ENCODE assay signal across 9 cellular contexts in genomic region chr5:32916648-32917047, GRCh38.
A peak's percentile ranks its signal among the peaks of the same experiment; 100 is the strongest.
DNase-seq lines count a peak whose midpoint lies in the region; ATAC-seq and TF ChIP-seq lines count a peak whose summit lies in the region.
"Had no signal": no experiment of that assay in that cellular context is flagged by ENCODE, and none has a peak within 500 bp of the region (broad histone marks: within the 10 kb centered on the region; RNA-seq: fewer than 3 reads in every experiment).

No MANE protein-coding gene starts in this region.

- H3K9me3 Mint-ChIP-seq in effector memory CD8-positive, alpha-beta T cell = peaks cover 6 to 7% of the 10 kb centered on the region in 2 donors
- H3K9me3 Mint-ChIP-seq in activated naive CD4-positive, alpha-beta T cell treated with anti-CD3 and anti-CD28 coated beads for 36 hours = peaks cover 4% of the 10 kb centered on the region

- H3K4me3 Mint-ChIP-seq in effector memory CD8-positive, alpha-beta T cell = no peak overlapping the region
- no peak overlapping the region for H3K4me3 Mint-ChIP-seq in activated naive CD4-positive, alpha-beta T cell treated with anti-CD3 and anti-CD28 coated beads for 36 hours

- no peaks in the 10 kb centered on the region for H3K36me3 ChIP-seq in BE2C
- H3K36me3 ChIP-seq in adipocyte (ENCODE audit: control insufficient read depth, insufficient read depth, low read length, severe bottlenecking) = no peaks in the 10 kb centered on the region

- no peak overlapping the region for H3K27ac Mint-ChIP-seq in effector memory CD8-positive, alpha-beta T cell
- H3K27ac Mint-ChIP-seq in activated naive CD4-positive, alpha-beta T cell treated with anti-CD3 and anti-CD28 coated beads for 36 hours = no peak overlapping the region

- H3K9me3 ChIP-seq in BE2C (no peaks in the 10 kb centered on the region), adipocyte (ENCODE audit: control insufficient read depth, low read length) (peaks cover 4% of the 10 kb centered on the region)

- TF ChIP-seq CTCF in BE2C (IDR thresholded peaks at IDR 0.05; ENCODE audit: low read depth, low read length) = 0 out of 2 replicates have a peak, but pooled peaks have one; percentile 15

- DNase-seq in BE2C = no peak
- DNase-seq in HK-2 (ENCODE audit: unreplicated experiment) = peak; percentile 6
- DNase-seq in adipocyte (ENCODE audit: low read depth) = peak; percentile 66
- DNase-seq in left colon = peak in 1 of 2 donors; percentile 12
- no peak for DNase-seq in effector memory CD8-positive, alpha-beta T cell
- no peak for DNase-seq in activated effector memory CD4-positive, alpha-beta T cell treated with Interleukin-2 at 50 U/mL for 16 hours
- DNase-seq in activated naive CD4-positive, alpha-beta T cell treated with anti-CD3 and anti-CD28 coated beads for 36 hours = no peak
- DNase-seq: NCI-H1436 had no signal

- no peaks in the 10 kb centered on the region for H3K4me1 ChIP-seq in BE2C
- no peaks in the 10 kb centered on the region for H3K4me1 ChIP-seq in adipocyte (ENCODE audit: control insufficient read depth, insufficient read depth, low read length)

- CTCF ChIA-PET in activated naive CD4-positive, alpha-beta T cell treated with anti-CD3 and anti-CD28 coated beads for 36 hours (lab: Charles Lee) = no interaction called here

- H3K4me1 Mint-ChIP-seq in effector memory CD8-positive, alpha-beta T cell (ENCODE audit: low read depth in 2 of 2) = no peaks in the 10 kb centered on the region
- no peaks in the 10 kb centered on the region for H3K4me1 Mint-ChIP-seq in activated naive CD4-positive, alpha-beta T cell treated with anti-CD3 and anti-CD28 coated beads for 36 hours (ENCODE audit: low read depth)

- intact Hi-C loops in left colon (cut with DNase I, micrococcal nuclease) = no loop called here
- intact Hi-C loops in activated naive CD4-positive, alpha-beta T cell treated with anti-CD3 and anti-CD28 coated beads for 36 hours (cut with micrococcal nuclease) = loop anchor here (1.0 kb wide), 1 partner anchor 207 kb away; no protein-coding TSS in a partner anchor

- ATAC-seq in left colon (peak; percentile 35), HG02852 (IDR thresholded peaks at IDR 0.05; ENCODE audit: unreplicated experiment) (no peak)
- ATAC-seq in effector memory CD8-positive, alpha-beta T cell (replicated peaks) = no peak

- H3K4me3 ChIP-seq in BE2C (ENCODE audit: low read depth, low read length) = no peak overlapping the region
- H3K4me3 ChIP-seq in adipocyte (ENCODE audit: low read length) = no peak overlapping the region

- no peaks in the 10 kb centered on the region for H3K36me3 Mint-ChIP-seq in effector memory CD8-positive, alpha-beta T cell (ENCODE audit: insufficient read depth)
- no peaks in the 10 kb centered on the region for H3K36me3 Mint-ChIP-seq in activated naive CD4-positive, alpha-beta T cell treated with anti-CD3 and anti-CD28 coated beads for 36 hours (ENCODE audit: low read depth)

- no peaks in the 10 kb centered on the region for H3K27me3 Mint-ChIP-seq in effector memory CD8-positive, alpha-beta T cell
- no peaks in the 10 kb centered on the region for H3K27me3 Mint-ChIP-seq in activated naive CD4-positive, alpha-beta T cell treated with anti-CD3 and anti-CD28 coated beads for 36 hours (ENCODE audit: low read depth)

- H3K27me3 ChIP-seq in BE2C = no peaks in the 10 kb centered on the region
- no peaks in the 10 kb centered on the region for H3K27me3 ChIP-seq in adipocyte (replicated peaks; ENCODE audit: control insufficient read depth, insufficient read depth, low read length)

- no peak overlapping the region for H3K9ac ChIP-seq in adipocyte (ENCODE audit: low read length)

Comparison
In these comparisons a context has a peak if more than half of its experiments do, and no peak if none do; other contexts are left out.
1. DNase-seq: peak in HK-2 (single experiment) and adipocyte (single experiment); none in BE2C (single experiment), effector memory CD8-positive, alpha-beta T cell (0 of 3), activated effector memory CD4-positive, alpha-beta T cell treated with Interleukin-2 at 50 U/mL for 16 hours (single experiment) and activated naive CD4-positive, alpha-beta T cell treated with anti-CD3 and anti-CD28 coated beads for 36 hours (single experiment).